1 cellular context compared by ENCODE assay signal in genomic region chr14:93337143-93337753, GRCh38.
TF ChIP-seq lines count a peak whose summit lies in the region.

No MANE protein-coding gene starts in this region.

TF ChIP-seq in GM23338, 12 proteins besides CTCF, POLR2A, EP300 and RAD21:
- TF ChIP-seq, protein P1, sequence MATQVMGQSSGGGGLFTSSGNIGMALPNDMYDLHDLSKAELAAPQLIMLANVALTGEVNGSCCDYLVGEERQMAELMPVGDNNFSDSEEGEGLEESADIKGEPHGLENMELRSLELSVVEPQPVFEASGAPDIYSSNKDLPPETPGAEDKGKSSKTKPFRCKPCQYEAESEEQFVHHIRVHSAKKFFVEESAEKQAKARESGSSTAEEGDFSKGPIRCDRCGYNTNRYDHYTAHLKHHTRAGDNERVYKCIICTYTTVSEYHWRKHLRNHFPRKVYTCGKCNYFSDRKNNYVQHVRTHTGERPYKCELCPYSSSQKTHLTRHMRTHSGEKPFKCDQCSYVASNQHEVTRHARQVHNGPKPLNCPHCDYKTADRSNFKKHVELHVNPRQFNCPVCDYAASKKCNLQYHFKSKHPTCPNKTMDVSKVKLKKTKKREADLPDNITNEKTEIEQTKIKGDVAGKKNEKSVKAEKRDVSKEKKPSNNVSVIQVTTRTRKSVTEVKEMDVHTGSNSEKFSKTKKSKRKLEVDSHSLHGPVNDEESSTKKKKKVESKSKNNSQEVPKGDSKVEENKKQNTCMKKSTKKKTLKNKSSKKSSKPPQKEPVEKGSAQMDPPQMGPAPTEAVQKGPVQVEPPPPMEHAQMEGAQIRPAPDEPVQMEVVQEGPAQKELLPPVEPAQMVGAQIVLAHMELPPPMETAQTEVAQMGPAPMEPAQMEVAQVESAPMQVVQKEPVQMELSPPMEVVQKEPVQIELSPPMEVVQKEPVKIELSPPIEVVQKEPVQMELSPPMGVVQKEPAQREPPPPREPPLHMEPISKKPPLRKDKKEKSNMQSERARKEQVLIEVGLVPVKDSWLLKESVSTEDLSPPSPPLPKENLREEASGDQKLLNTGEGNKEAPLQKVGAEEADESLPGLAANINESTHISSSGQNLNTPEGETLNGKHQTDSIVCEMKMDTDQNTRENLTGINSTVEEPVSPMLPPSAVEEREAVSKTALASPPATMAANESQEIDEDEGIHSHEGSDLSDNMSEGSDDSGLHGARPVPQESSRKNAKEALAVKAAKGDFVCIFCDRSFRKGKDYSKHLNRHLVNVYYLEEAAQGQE (IDR thresholded peaks at IDR 0.05; ENCODE audit: unreplicated experiment), result no peak
- no peak for TF ChIP-seq EZH2 (IDR thresholded peaks at IDR 0.05; ENCODE audit: low read depth, unreplicated experiment)
- TF ChIP-seq ETS1 (IDR thresholded peaks at IDR 0.05), result no peak
- no peak for TF ChIP-seq STAT1 (IDR thresholded peaks at IDR 0.05; ENCODE audit: unreplicated experiment)
- TF ChIP-seq EZH2phosphoT487 (IDR thresholded peaks at IDR 0.05; ENCODE audit: unreplicated experiment), result no peak
- TF ChIP-seq NANOG (IDR thresholded peaks at IDR 0.05; ENCODE audit: borderline replicate concordance), result no peak
- TF ChIP-seq ZNF331 (CRISPR knock-in tag; IDR thresholded peaks at IDR 0.05; ENCODE audit: low read depth), result no peak
- no peak for TF ChIP-seq CREB1 (CRISPR knock-in tag; IDR thresholded peaks at IDR 0.05; ENCODE audit: low read depth)
- TF ChIP-seq, protein P2, sequence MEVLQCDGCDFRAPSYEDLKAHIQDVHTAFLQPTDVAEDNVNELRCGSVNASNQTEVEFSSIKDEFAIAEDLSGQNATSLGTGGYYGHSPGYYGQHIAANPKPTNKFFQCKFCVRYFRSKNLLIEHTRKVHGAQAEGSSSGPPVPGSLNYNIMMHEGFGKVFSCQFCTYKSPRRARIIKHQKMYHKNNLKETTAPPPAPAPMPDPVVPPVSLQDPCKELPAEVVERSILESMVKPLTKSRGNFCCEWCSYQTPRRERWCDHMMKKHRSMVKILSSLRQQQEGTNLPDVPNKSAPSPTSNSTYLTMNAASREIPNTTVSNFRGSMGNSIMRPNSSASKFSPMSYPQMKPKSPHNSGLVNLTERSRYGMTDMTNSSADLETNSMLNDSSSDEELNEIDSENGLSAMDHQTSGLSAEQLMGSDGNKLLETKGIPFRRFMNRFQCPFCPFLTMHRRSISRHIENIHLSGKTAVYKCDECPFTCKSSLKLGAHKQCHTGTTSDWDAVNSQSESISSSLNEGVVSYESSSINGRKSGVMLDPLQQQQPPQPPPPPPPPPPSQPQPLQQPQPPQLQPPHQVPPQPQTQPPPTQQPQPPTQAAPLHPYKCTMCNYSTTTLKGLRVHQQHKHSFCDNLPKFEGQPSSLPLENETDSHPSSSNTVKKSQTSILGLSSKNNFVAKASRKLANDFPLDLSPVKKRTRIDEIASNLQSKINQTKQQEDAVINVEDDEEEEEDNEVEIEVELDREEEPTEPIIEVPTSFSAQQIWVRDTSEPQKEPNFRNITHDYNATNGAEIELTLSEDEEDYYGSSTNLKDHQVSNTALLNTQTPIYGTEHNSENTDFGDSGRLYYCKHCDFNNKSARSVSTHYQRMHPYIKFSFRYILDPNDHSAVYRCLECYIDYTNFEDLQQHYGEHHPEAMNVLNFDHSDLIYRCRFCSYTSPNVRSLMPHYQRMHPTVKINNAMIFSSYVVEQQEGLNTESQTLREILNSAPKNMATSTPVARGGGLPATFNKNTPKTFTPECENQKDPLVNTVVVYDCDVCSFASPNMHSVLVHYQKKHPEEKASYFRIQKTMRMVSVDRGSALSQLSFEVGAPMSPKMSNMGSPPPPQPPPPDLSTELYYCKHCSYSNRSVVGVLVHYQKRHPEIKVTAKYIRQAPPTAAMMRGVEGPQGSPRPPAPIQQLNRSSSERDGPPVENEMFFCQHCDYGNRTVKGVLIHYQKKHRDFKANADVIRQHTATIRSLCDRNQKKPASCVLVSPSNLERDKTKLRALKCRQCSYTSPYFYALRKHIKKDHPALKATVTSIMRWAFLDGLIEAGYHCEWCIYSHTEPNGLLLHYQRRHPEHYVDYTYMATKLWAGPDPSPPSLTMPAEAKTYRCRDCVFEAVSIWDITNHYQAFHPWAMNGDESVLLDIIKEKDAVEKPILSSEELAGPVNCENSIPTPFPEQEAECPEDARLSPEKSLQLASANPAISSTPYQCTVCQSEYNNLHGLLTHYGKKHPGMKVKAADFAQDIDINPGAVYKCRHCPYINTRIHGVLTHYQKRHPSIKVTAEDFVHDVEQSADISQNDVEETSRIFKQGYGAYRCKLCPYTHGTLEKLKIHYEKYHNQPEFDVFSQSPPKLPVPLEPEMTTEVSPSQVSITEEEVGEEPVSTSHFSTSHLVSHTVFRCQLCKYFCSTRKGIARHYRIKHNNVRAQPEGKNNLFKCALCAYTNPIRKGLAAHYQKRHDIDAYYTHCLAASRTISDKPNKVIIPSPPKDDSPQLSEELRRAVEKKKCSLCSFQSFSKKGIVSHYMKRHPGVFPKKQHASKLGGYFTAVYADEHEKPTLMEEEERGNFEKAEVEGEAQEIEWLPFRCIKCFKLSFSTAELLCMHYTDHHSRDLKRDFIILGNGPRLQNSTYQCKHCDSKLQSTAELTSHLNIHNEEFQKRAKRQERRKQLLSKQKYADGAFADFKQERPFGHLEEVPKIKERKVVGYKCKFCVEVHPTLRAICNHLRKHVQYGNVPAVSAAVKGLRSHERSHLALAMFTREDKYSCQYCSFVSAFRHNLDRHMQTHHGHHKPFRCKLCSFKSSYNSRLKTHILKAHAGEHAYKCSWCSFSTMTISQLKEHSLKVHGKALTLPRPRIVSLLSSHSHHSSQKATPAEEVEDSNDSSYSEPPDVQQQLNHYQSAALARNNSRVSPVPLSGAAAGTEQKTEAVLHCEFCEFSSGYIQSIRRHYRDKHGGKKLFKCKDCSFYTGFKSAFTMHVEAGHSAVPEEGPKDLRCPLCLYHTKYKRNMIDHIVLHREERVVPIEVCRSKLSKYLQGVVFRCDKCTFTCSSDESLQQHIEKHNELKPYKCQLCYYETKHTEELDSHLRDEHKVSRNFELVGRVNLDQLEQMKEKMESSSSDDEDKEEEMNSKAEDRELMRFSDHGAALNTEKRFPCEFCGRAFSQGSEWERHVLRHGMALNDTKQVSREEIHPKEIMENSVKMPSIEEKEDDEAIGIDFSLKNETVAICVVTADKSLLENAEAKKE (CRISPR knock-in tag; IDR thresholded peaks at IDR 0.05), result no peak
- no peak for TF ChIP-seq JUNB (IDR thresholded peaks at IDR 0.05; ENCODE audit: unreplicated experiment)
- no peak for TF ChIP-seq POLR2AphosphoS5 (IDR thresholded peaks at IDR 0.05; ENCODE audit: low read depth)
